ENCODE assay signal across 1 cellular context in the genomic region with DNA sequence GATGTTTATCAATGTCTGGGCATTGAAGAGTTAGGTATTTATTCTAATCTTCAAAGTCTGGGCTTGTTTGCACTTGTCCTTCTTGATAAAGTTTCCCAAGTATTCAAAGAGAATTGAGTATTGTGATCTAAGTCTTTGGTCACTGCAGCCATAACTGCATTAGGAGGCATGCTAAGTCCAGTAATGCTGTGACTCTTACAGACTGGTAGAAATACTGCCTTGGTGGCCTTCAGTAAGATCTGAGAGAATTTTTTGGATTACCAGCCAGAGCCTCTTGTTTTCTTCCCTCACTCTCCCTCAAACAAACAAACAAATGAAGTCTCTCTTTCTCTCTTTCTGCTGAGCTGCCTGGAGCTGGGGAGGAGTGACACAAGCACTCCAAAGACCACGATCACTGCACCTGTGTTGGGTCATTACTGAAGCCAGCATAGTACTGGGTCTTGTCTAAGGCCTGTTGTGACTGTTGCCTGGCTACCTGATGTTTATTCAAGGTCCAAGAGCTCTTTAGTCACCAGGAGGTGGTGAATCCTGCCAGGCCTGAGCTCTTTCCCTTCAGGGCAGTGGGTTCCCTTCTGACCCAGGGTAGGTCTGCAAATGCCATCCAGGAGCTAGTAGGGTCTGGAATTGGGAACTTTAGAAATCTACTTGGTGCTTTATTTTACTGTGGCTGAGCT.
TF ChIP-seq lines count a peak whose summit lies in the region.

No MANE protein-coding gene starts in this region.

TF ChIP-seq in H1, 55 proteins besides CTCF, POLR2A, EP300 and RAD21:
- TF ChIP-seq TCF12 (IDR thresholded peaks at IDR 0.05; ENCODE audit: low read depth, low read length) (0 out of 2 replicates have a peak, but pooled peaks have one; percentile 4), SP4 (IDR thresholded peaks at IDR 0.05; ENCODE audit: low read length) (no peak)
